ENCODE assay signal across 6 cellular contexts in genomic region chr1:6198646-6199297, GRCh38. TPM values are rescaled to one million over a fixed set of nuclear protein-coding genes. Genes with fewer than 3 reads are reported as not detected.
DNase-seq lines count a peak whose midpoint lies in the region; ATAC-seq lines count a peak whose summit lies in the region.

No MANE protein-coding gene starts in this region.

- H3K27ac ChIP-seq in iPS-18a (ENCODE audit: low read length) = peak overlapping the region; percentile 61

- peaks cover 29% of the 10 kb centered on the region for H3K36me3 ChIP-seq in iPS-18a (ENCODE audit: control insufficient read depth, low read depth, low read length)

- no peaks in the 10 kb centered on the region for H3K27me3 ChIP-seq in iPS-18a (ENCODE audit: control insufficient read depth, insufficient read depth, low read length)

- peak overlapping the region; percentile 82 to 97 for H3K27ac Mint-ChIP-seq in T-cell

- H3K9me3 ChIP-seq in iPS-18a (ENCODE audit: control insufficient read depth, low read depth, low read length) = no peaks in the 10 kb centered on the region

- no peaks in the 10 kb centered on the region for H3K27me3 Mint-ChIP-seq in T-cell

- peaks cover 17% of the 10 kb centered on the region for H3K4me1 ChIP-seq in iPS-18a (ENCODE audit: control insufficient read depth, low read depth, low read length)

- CTCF ChIA-PET in T-cell (lab: Charles Lee) = no interaction called here

- ATAC-seq in T-cell (replicated peaks in 1 of 4) = peak; percentile 9 to 26 (median 14)

- H3K36me3 Mint-ChIP-seq in T-cell = peaks cover 8% of the 10 kb centered on the region

- POLR2A ChIA-PET in T-cell (lab: Charles Lee) = interaction anchor here in 1 of 2 donors (0.5 to 0.6 kb wide), 2 partner anchors 195 to 262 kb away, joined by 5 to 9 read pairs; partner anchors contain the start of gene ACOT7

- peak overlapping the region; percentile 86 for H3K4me3 ChIP-seq in iPS-18a (ENCODE audit: low read length)

- H3K4me1 Mint-ChIP-seq in T-cell = peaks cover 43 to 52% (median 51%) of the 10 kb centered on the region in 3 donors

- H3K4me3 Mint-ChIP-seq in T-cell = peak overlapping the region; percentile 85 to 97 (median 96)

- H3K9ac ChIP-seq in iPS-18a (ENCODE audit: low read length) = peak overlapping the region; percentile 93

- H3K9me3 Mint-ChIP-seq in T-cell = peaks cover 0 to 3% (median 0%) of the 10 kb centered on the region in 3 donors

- DNase-seq in stimulated activated CD4-positive, alpha-beta T cell treated with anti-CD3 and anti-CD28 coated beads, Interleukin-15, amount 100 ng/mL, for 24 hours = peak; percentile 43
- no peak for DNase-seq in stimulated activated CD4-positive, alpha-beta T cell treated with anti-CD3 and anti-CD28 coated beads, Interleukin-2, amount 100 ng/mL, for 48 hours
- DNase-seq in T-cell = peak in 6 of 34 experiments; percentile 12 to 31 (median 24)
- DNase-seq in NCI-H446 treated with DMSO at 0.1 percent for 48 hours (lab: John Stamatoyannopoulos, UW) = no peak
- no peak for DNase-seq in SW 1271 (lab: John Stamatoyannopoulos, UW)

RNA-seq across cellular contexts. Expression of gene RPL22, which starts 0.6 kb away (rescaled TPM):
- 100 to 1,000 TPM; 448 to 621 (median 462) TPM for total RNA-seq in T-cell

RNA-seq across cellular contexts. Expression of gene RNF207, which starts 7.1 kb away (rescaled TPM):
- total RNA-seq in T-cell = 1 to 10 TPM; 4.7 to 9.7 (median 6.9) TPM

RNA-seq across cellular contexts. Expression of gene CHD5, which starts 18.7 kb away (rescaled TPM):
- under 1 TPM; 0.05 to 0.23 (median 0.16) TPM for total RNA-seq in T-cell

RNA-seq across cellular contexts. Expression of gene ICMT, which starts 37.0 kb away (rescaled TPM):
- 10 to 100 TPM in 4 of 5 donors, 1 to 10 TPM in 1; 9.6 to 24.0 (median 20.7) TPM for total RNA-seq in T-cell

RNA-seq across cellular contexts. Expression of gene HES3, which starts 45.2 kb away (rescaled TPM):
- not detected for total RNA-seq in T-cell
